Comparison of ENCODE assay signal across 1 cellular context in the genomic region with DNA sequence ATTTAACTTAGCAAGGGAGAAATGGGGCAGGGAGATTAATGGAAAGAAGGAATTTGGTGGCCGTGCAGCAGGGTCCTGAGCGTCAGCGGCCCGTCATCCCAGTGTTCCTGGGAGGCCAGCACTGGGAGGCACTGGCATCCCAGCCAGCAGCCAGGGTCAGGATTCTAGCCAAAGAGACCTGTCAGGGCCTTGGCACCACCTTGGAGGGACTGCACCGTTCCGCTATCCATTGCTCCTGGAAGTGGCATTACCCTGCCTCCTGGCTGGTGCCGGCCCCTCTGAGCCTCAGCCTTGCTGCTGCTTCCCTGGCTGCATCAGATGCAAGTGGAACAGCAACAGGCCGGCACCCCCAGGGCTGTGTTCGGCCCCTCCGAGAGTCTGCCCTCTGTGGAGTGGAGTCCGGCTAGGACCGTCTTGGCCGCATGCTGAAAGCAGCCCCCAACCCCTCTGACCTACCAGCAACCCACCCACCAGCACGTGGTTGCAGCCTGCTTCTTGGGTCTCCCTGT.
TF ChIP-seq lines count a peak whose summit lies in the region.

No MANE protein-coding gene starts in this region.

TF ChIP-seq in IMR-90, 13 proteins besides CTCF, POLR2A, EP300 and RAD21:
- TF ChIP-seq FOS (IDR thresholded peaks at IDR 0.05; ENCODE audit: low read depth, low read length) (no peak), MAFK (IDR thresholded peaks at IDR 0.05; ENCODE audit: low read depth, low read length) (no peak)
